15 cellular contexts compared by ENCODE assay signal in the genomic region with DNA sequence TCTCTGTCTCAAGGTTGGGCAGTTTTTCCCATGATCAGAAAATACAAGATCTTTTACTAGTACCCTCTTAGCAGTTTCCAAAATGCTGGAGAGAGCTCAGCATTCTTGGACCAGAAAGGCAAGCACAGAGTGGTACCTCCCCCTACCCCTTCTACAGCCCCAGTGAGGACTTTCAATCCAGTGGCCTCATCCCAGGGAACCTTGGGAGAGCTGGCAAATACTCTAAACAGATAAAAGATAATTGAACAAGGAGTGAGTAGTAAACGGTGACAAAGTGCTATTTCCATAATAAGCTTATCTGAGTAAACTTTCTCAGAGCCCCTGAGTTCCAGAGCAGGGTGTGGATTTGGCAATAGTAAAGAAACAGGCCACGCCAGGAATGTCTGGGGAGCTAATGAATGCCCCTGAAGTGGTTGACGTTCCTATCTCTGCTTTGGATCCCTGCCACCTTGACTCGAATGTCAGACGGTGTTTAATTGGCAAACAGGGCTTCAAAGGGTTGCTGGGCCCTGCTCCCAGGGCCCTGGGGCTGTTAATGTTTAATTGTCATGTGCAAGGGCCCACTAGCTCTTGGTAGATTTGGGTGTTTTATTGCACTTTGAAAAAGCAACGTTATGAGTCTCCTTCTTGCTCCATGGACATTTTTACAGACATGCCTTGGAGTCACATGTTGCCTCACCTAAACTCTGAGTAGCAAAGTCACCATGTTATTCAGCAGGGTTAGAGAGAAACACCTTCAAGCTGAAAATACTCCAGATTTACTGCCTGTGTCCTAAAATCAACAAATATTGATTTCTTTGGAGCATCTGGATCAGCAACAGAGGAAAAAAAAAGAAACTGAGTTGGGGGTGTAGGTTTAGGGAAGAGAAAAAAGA.
DNase-seq lines count a peak whose midpoint lies in the region.
"Had no signal": no experiment of that assay in that cellular context is flagged by ENCODE, and none has a peak within 500 bp of the region (broad histone marks: within the 10 kb centered on the region; RNA-seq: fewer than 3 reads in every experiment).

No MANE protein-coding gene starts in this region.

- no peak overlapping the region for H4K12ac ChIP-seq in trophoblast cell (ENCODE audit: low read depth, low read length)

- H2BK12ac ChIP-seq in trophoblast cell (ENCODE audit: low read length): no peak overlapping the region

- no peak overlapping the region for H3K9ac ChIP-seq in trophoblast cell (ENCODE audit: low read length)

- no peak overlapping the region for H3K23ac ChIP-seq in trophoblast cell (ENCODE audit: low read length)

- H3K4ac ChIP-seq in trophoblast cell (ENCODE audit: low read depth, low read length): no peak overlapping the region

- peak overlapping the region; percentile 29 for H3K4me2 ChIP-seq in trophoblast cell (ENCODE audit: low read length)

- no peak overlapping the region for H3K14ac ChIP-seq in trophoblast cell (ENCODE audit: low read length)

- H3K18ac ChIP-seq in trophoblast cell (ENCODE audit: low read length): no peak overlapping the region

- H3K27me3 ChIP-seq in trophoblast cell (ENCODE audit: insufficient read depth, low read length): no peaks in the 10 kb centered on the region
- H3K27me3 ChIP-seq: suprapubic skin had no signal

- H3K27ac ChIP-seq in trophoblast cell (ENCODE audit: low read depth, low read length): no peak overlapping the region
- H3K27ac ChIP-seq: dorsolateral prefrontal cortex, suprapubic skin had no signal

- peak; percentile 19 for DNase-seq in HT-29 (ENCODE audit: low spot score)
- peak; percentile 40 for DNase-seq in NCI-H1105 treated with DMSO at 0.1 percent for 48 hours (lab: John Stamatoyannopoulos, UW)
- DNase-seq in iPS-NIHi11 (ENCODE audit: low spot score): peak; percentile 41
- peak; percentile 19 to 42 for DNase-seq in trophoblast cell
- DNase-seq in superior temporal gyrus (ENCODE audit: extremely low spot score): no peak
- DNase-seq in DMS114 treated with DMSO at 0.1 percent for 48 hours (lab: John Stamatoyannopoulos, UW; ENCODE audit: unreplicated experiment): no peak
- no peak for DNase-seq in NCI-H1930 (lab: John Stamatoyannopoulos, UW)
- DNase-seq: activated CD4-positive, alpha-beta T cell treated with anti-CD3 and anti-CD28 coated beads for 48 hours; activated T-cell treated with anti-CD3 and anti-CD28 coated beads, Interleukin-2, amount 50 U/mL, for 72 hours; amygdala; CD4-positive, alpha-beta T cell; dorsolateral prefrontal cortex; IMR-90; NCI-H187 had no signal

- no peaks in the 10 kb centered on the region for H3K79me2 ChIP-seq in trophoblast cell (ENCODE audit: control insufficient read depth, insufficient read depth, low read length, poor library complexity)

- peaks cover 2 to 7% of the 10 kb centered on the region in 2 experiments for H3K4me1 ChIP-seq in trophoblast cell (ENCODE audit: control insufficient read depth in 1 of 2, insufficient read depth in 2 of 2, low read length in 2 of 2)

- H3K79me1 ChIP-seq in trophoblast cell (ENCODE audit: low read length): no peaks in the 10 kb centered on the region

- H4K8ac ChIP-seq in trophoblast cell (ENCODE audit: low read depth, low read length): no peak overlapping the region

- no peaks in the 10 kb centered on the region for H3K36me3 ChIP-seq in trophoblast cell (ENCODE audit: control insufficient read depth in 1 of 2, insufficient read depth in 2 of 2, low read length in 2 of 2)
- H3K36me3 ChIP-seq: suprapubic skin had no signal

- no peak overlapping the region for H2BK120ac ChIP-seq in trophoblast cell (ENCODE audit: insufficient read depth, low read length, poor library complexity)

- no peak overlapping the region for H3K4me3 ChIP-seq in trophoblast cell (ENCODE audit: low read depth, low read length)
- H3K4me3 ChIP-seq: dorsolateral prefrontal cortex, suprapubic skin had no signal

- H2AFZ ChIP-seq in trophoblast cell (ENCODE audit: insufficient read depth, low read length, poor library complexity): no peak overlapping the region

- no CpG with 5 or more reads among the region's 6 CpGs for WGBS in trophoblast cell (ENCODE audit: extremely low coverage, insufficient coverage, insufficient read length)

- no peak overlapping the region for H2AK5ac ChIP-seq in trophoblast cell (ENCODE audit: low read length)

- no peaks in the 10 kb centered on the region for H3K9me3 ChIP-seq in trophoblast cell (ENCODE audit: insufficient read depth, low read depth, low read length)
- H3K9me3 ChIP-seq: suprapubic skin had no signal

- H4K91ac ChIP-seq in trophoblast cell (ENCODE audit: low read depth, low read length): no peak overlapping the region

- no peak overlapping the region for H2BK5ac ChIP-seq in trophoblast cell (ENCODE audit: low read depth, low read length, poor library complexity)

Comparison
In these comparisons a context has a peak if more than half of its experiments do, and no peak if none do; other contexts are left out.
1. DNase-seq: peak in HT-29 (single experiment), NCI-H1105 treated with DMSO at 0.1 percent for 48 hours (single experiment), iPS-NIHi11 (single experiment) and trophoblast cell (2 of 2); none in superior temporal gyrus (single experiment), DMS114 treated with DMSO at 0.1 percent for 48 hours (single experiment) and NCI-H1930 (0 of 2).